In the genomic region with DNA sequence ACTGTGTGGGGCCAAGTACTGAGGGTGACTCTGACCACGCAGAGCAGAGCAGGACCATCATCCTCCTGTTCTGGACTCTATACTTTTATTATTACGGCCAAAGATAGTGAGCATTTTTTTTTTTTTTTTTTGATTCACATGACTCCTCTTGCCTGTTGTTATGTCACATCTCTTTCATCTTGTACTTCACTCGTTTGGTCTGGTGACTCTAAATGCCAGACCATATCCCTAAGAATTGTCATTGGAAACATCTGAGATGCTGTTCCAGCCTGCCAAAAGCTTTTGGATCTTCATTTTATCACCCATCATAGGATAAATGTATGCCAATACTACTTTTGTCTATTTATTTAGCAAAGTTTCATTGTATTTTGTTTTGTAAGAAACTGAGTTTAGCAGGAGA, we compare ENCODE assay signal across 11 cellular contexts.
DNase-seq lines count a peak whose midpoint lies in the region; ATAC-seq and TF ChIP-seq lines count a peak whose summit lies in the region.
"Had no signal": no experiment of that assay in that cellular context is flagged by ENCODE, and none has a peak within 500 bp of the region (broad histone marks: within the 10 kb centered on the region; RNA-seq: fewer than 3 reads in every experiment).

No MANE protein-coding gene starts in this region.

- ATAC-seq in sciatic nerve (peak; percentile 9), GM18861 (IDR thresholded peaks at IDR 0.05; ENCODE audit: unreplicated experiment) (no peak)
- ATAC-seq: Panc1 had no signal

- no peaks in the 10 kb centered on the region for H3K79me2 ChIP-seq in ACC112 (ENCODE audit: control insufficient read depth, insufficient read depth, low read length, unreplicated experiment)

- peak overlapping the region; percentile 11; the same call in 1 of the 2 replicates for H3K4me3 ChIP-seq in ACC112 (ENCODE audit: low read depth, low read length)
- H3K4me3 ChIP-seq: gastrocnemius medialis had no signal

- H3K27ac ChIP-seq in ACC112 (ENCODE audit: low read depth, low read length) (peak overlapping the region; percentile 89), VCaP (peak overlapping the region; percentile 95)
- H3K27ac ChIP-seq: neutrophil had no signal

- H3K36me3 ChIP-seq in ACC112 (ENCODE audit: insufficient read depth, low read length): no peaks in the 10 kb centered on the region
- H3K36me3 ChIP-seq: gastrocnemius medialis, neutrophil had no signal

- TF ChIP-seq CTCF in VCaP (conservative IDR thresholded peaks at IDR 0.05): no peak

- H3K27me3 ChIP-seq in ACC112 (ENCODE audit: insufficient read depth, low read length): no peaks in the 10 kb centered on the region
- H3K27me3 ChIP-seq: gastrocnemius medialis, neutrophil had no signal

- H3K4me1 ChIP-seq in ACC112 (ENCODE audit: control insufficient read depth, insufficient read depth, low read length, unreplicated experiment): peaks cover 27% of the 10 kb centered on the region

- DNase-seq in fibroblast of peridontal ligament (ENCODE audit: extremely low read depth) (peak; percentile 49), sciatic nerve (ENCODE audit: low spot score) (no peak), NCI-H82 treated with DMSO at 0.1 percent for 48 hours (lab: John Stamatoyannopoulos, UW; ENCODE audit: unreplicated experiment) (no peak), NCI-H748 treated with DMSO at 0.1 percent for 48 hours (lab: John Stamatoyannopoulos, UW) (no peak)
- DNase-seq in stimulated activated CD4-positive, alpha-beta T cell treated with anti-CD3 and anti-CD28 coated beads, Interleukin-12 subunit alpha, Interleukin-12 subunit beta, amount 100 ng/mL, for 4 hours: no peak
- DNase-seq: gastrocnemius medialis had no signal

- H2AFZ ChIP-seq in ACC112 (ENCODE audit: low read length, unreplicated experiment): peak overlapping the region; percentile 20

- intact Hi-C loops in sciatic nerve (cut with DNase I): loop anchor here (10.0 kb wide), 1 partner anchor 407 kb away; no protein-coding TSS in a partner anchor
